ENCODE assay signal across 9 cellular contexts in the genomic region with DNA sequence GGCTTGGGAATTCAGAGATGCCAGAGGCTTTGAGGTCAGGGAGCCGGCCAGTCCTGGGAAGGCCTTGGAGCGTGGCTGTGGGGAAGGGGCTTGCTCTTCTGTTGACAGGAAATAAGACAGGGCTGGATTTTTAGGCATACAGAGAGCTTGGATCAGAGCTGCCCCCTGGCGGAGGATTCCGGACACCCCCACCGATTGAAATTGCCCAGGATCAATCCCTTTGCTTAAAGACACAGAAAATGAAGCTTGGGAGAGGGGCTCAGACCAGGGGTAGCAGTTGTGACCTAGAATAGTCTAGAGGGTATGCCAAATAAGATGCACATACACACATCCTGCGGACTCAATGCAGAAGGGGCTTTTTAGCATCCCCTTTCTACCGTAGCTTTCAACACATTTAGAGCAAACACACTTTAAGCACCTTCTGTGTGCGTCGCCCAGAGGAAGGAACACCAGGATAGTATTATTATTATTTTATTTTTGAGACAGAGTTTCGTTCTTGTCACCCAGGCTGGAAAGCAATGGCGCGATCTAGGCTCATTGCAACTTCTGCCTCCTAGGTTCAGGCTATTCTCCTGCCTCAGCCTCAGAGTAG. TPM values are rescaled to one million over a fixed set of nuclear protein-coding genes. Genes with fewer than 3 reads are reported as not detected.
DNase-seq lines count a peak whose midpoint lies in the region; ATAC-seq and TF ChIP-seq lines count a peak whose summit lies in the region.
"Had no signal": no experiment of that assay in that cellular context is flagged by ENCODE, and none has a peak within 500 bp of the region (broad histone marks: within the 10 kb centered on the region; RNA-seq: fewer than 3 reads in every experiment).

No MANE protein-coding gene starts in this region.

- H3K36me3 Mint-ChIP-seq in activated naive CD4-positive, alpha-beta T cell treated with anti-CD3 and anti-CD28 coated beads for 36 hours (ENCODE audit: low read depth) = peaks cover 7% of the 10 kb centered on the region

- H3K4me1 Mint-ChIP-seq in activated naive CD4-positive, alpha-beta T cell treated with anti-CD3 and anti-CD28 coated beads for 36 hours (ENCODE audit: low read depth) = peaks cover 41% of the 10 kb centered on the region

- intact Hi-C loops in activated naive CD4-positive, alpha-beta T cell treated with anti-CD3 and anti-CD28 coated beads for 36 hours (cut with micrococcal nuclease) = loop anchor here (1.0 kb wide), 2 partner anchors 13 to 448 kb away; no protein-coding TSS in a partner anchor
- intact Hi-C loops in left ventricle myocardium inferior (cut with micrococcal nuclease) = no loop called here

- no peaks in the 10 kb centered on the region for H3K9me3 Mint-ChIP-seq in activated naive CD4-positive, alpha-beta T cell treated with anti-CD3 and anti-CD28 coated beads for 36 hours

- H3K27me3 ChIP-seq in left ventricle myocardium inferior (ENCODE audit: low read depth) = peaks cover 26% of the 10 kb centered on the region

- CTCF ChIA-PET in activated naive CD4-positive, alpha-beta T cell treated with anti-CD3 and anti-CD28 coated beads for 36 hours (lab: Charles Lee) = interaction anchor here (0.6 to 5.6 kb wide), 31 partner anchors 8 to 885 kb away, joined by 3 to 42 read pairs (median 4); partner anchors contain the start of gene IER5L

- peak overlapping the region; percentile 55 for H3K27ac Mint-ChIP-seq in activated naive CD4-positive, alpha-beta T cell treated with anti-CD3 and anti-CD28 coated beads for 36 hours

- H3K4me1 ChIP-seq in left ventricle myocardium inferior = peaks cover 55% of the 10 kb centered on the region

- ATAC-seq in HG02588 (IDR thresholded peaks at IDR 0.05; ENCODE audit: unreplicated experiment) (no peak), GM19395 (IDR thresholded peaks at IDR 0.05; ENCODE audit: unreplicated experiment) (no peak)

- peaks cover 16% of the 10 kb centered on the region for H3K36me3 ChIP-seq in SK-N-MC (ENCODE audit: insufficient read depth, low read length)
- no peaks in the 10 kb centered on the region for H3K36me3 ChIP-seq in left ventricle myocardium inferior

- H3K4me3 Mint-ChIP-seq in activated naive CD4-positive, alpha-beta T cell treated with anti-CD3 and anti-CD28 coated beads for 36 hours = peak overlapping the region; percentile 77

- no peak overlapping the region for H3K9ac ChIP-seq in SK-N-MC (ENCODE audit: insufficient read length)

- H3K27me3 Mint-ChIP-seq in activated naive CD4-positive, alpha-beta T cell treated with anti-CD3 and anti-CD28 coated beads for 36 hours (ENCODE audit: low read depth) = peaks cover 22% of the 10 kb centered on the region

- H3K9me3 ChIP-seq in SK-N-MC (ENCODE audit: low read depth, low read length) (no peaks in the 10 kb centered on the region), left ventricle myocardium inferior (replicated peaks) (no peaks in the 10 kb centered on the region)

- DNase-seq in COR-L47 (lab: John Stamatoyannopoulos, UW) (peak; percentile 39), HuH-7 (ENCODE audit: low spot score) (peak; percentile 94), SK-N-MC (ENCODE audit: low read depth, low spot score) (peak; percentile 50), left ventricle myocardium inferior (no peak)
- DNase-seq in activated naive CD4-positive, alpha-beta T cell treated with anti-CD3 and anti-CD28 coated beads for 36 hours = peak; percentile 85
- DNase-seq in stimulated activated CD4-positive, alpha-beta T cell treated with anti-CD3 and anti-CD28 coated beads, Interleukin-15, amount 100 ng/mL, for 24 hours = peak; percentile 85

- no peak overlapping the region for H3K27ac ChIP-seq in SK-N-MC
- H3K27ac ChIP-seq in left ventricle myocardium inferior (replicated peaks) = no peak overlapping the region

- H3K4me3 ChIP-seq in SK-N-MC (no peak overlapping the region), left ventricle myocardium inferior (no peak overlapping the region)

- peak; percentile 78 for TF ChIP-seq CTCF in left ventricle myocardium inferior (IDR thresholded peaks at IDR 0.05; ENCODE audit: borderline replicate concordance)

RNA-seq across cellular contexts. Expression of gene NTMT1, which starts 1.7 kb away (rescaled TPM):
- 10 to 100 TPM; 58.6 to 59.3 TPM for total RNA-seq in activated naive CD4-positive, alpha-beta T cell treated with anti-CD3 and anti-CD28 coated beads for 36 hours
- 63.4 TPM for total RNA-seq in left ventricle myocardium inferior

RNA-seq across cellular contexts. Expression of gene C9orf50, which starts 3.4 kb away (rescaled TPM):
- not detected for total RNA-seq in activated naive CD4-positive, alpha-beta T cell treated with anti-CD3 and anti-CD28 coated beads for 36 hours
- total RNA-seq in left ventricle myocardium inferior = not detected
- total RNA-seq: T-helper 2 cell treated with Interferon-gamma antibody and Interleukin-4, amounts not matched to agents 100 ng/mL and 5 ng/mL, for 36 hours had no signal

RNA-seq across cellular contexts. Expression of gene ASB6, which starts 17.7 kb away (rescaled TPM):
- total RNA-seq in activated naive CD4-positive, alpha-beta T cell treated with anti-CD3 and anti-CD28 coated beads for 36 hours = 10 to 100 TPM; 13.0 to 13.8 TPM
- 9.0 TPM for total RNA-seq in left ventricle myocardium inferior

RNA-seq across cellular contexts. Expression of gene PRRX2, which starts 41.2 kb away (rescaled TPM):
- total RNA-seq in activated naive CD4-positive, alpha-beta T cell treated with anti-CD3 and anti-CD28 coated beads for 36 hours = under 1 TPM; 0.69 to 0.83 TPM
- total RNA-seq in left ventricle myocardium inferior = 0.85 TPM
